ENCODE assay signal across 1 cellular context in the genomic region with DNA sequence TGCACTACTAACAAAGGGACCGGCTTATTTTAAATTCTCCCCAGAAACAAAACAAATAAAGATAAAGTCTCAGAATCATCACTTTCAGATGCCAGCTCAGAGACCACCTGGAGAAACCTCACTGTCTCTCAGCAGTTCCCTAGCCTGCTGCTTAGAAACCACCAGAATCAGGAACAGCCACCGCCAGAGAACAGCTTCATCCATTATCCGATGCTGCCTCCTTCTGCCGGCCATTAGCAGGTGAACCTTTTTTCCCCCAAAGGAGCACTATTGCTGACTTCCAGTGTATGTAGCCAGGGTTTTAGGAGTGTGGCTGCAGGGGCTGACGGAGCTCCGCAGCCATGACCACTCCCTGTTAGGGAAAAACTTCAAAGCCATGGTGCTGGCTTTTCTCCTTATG.
TF ChIP-seq lines count a peak whose summit lies in the region.

No MANE protein-coding gene starts in this region.

TF ChIP-seq in HEK293, 187 proteins besides CTCF, POLR2A, EP300 and RAD21 (continued from another document):
- TF ChIP-seq, protein P1, sequence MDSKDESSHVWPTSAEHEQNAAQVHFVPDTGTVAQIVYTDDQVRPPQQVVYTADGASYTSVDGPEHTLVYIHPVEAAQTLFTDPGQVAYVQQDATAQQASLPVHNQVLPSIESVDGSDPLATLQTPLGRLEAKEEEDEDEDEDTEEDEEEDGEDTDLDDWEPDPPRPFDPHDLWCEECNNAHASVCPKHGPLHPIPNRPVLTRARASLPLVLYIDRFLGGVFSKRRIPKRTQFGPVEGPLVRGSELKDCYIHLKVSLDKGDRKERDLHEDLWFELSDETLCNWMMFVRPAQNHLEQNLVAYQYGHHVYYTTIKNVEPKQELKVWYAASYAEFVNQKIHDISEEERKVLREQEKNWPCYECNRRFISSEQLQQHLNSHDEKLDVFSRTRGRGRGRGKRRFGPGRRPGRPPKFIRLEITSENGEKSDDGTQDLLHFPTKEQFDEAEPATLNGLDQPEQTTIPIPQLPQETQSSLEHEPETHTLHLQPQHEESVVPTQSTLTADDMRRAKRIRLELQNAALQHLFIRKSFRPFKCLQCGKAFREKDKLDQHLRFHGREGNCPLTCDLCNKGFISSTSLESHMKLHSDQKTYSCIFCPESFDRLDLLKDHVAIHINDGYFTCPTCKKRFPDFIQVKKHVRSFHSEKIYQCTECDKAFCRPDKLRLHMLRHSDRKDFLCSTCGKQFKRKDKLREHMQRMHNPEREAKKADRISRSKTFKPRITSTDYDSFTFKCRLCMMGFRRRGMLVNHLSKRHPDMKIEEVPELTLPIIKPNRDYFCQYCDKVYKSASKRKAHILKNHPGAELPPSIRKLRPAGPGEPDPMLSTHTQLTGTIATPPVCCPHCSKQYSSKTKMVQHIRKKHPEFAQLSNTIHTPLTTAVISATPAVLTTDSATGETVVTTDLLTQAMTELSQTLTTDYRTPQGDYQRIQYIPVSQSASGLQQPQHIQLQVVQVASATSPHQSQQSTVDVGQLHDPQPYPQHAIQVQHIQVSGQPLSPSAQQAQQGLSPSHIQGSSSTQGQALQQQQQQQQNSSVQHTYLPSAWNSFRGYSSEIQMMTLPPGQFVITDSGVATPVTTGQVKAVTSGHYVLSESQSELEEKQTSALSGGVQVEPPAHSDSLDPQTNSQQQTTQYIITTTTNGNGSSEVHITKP (tag by site-specific recombination; IDR thresholded peaks at IDR 0.05) = no peak
